20 cellular contexts compared by ENCODE assay signal in the genomic region with DNA sequence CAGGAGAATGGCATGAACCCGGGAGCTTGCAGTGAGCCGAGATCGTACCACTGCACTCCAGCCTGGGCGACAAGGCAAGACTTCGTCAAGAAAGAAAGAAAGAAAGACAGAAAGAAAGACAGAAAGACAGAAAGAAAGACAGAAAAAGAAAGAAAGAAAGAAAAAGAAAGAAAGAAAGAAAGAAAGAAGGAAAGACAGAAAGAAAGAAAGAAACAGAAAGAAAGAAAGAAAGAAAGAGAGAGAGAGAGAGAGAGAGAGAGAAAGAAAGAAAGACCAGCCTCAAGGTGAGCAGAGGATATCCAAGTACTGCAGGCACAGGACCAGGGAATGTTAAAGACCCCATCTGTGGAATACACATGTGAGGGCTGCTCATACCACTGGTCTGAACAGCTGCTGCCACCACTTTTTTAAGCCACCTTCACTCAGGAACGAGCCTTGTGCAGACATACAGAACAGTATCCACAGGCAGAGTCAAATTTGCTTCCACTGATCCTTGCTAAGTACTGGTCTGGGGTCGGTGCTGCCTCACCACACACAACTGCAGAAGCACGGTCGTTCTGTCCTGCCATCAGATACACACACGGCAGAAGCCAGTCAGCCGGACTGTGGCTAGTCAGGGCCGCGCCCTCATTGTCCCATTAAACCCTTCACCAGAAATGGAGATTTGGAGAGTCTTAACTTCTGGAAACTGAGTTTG. TPM values are rescaled to one million over a fixed set of nuclear protein-coding genes. Genes with fewer than 3 reads are reported as not detected.
DNase-seq lines count a peak whose midpoint lies in the region; ATAC-seq and TF ChIP-seq lines count a peak whose summit lies in the region.
"Had no signal": no experiment of that assay in that cellular context is flagged by ENCODE, and none has a peak within 500 bp of the region (broad histone marks: within the 10 kb centered on the region; RNA-seq: fewer than 3 reads in every experiment).

No MANE protein-coding gene starts in this region.

- H3K4me1 ChIP-seq in trophoblast cell (ENCODE audit: control insufficient read depth in 1 of 2, insufficient read depth in 2 of 2, low read length in 2 of 2): peaks cover 9% of the 10 kb centered on the region in 2 experiments

- intact Hi-C loops in activated CD4-positive, alpha-beta T cell treated with anti-CD3 and anti-CD28 coated beads for 36 hours (cut with DNase I, micrococcal nuclease): no loop called here
- intact Hi-C loops in CD4-positive, alpha-beta T cell (cut with DNase I, micrococcal nuclease): no loop called here

- CTCF ChIA-PET in activated CD4-positive, alpha-beta T cell treated with anti-CD3 and anti-CD28 coated beads for 36 hours (lab: Charles Lee): no interaction called here
- CTCF ChIA-PET in CD4-positive, alpha-beta T cell (lab: Charles Lee): no interaction called here

- no peaks in the 10 kb centered on the region for H3K27me3 ChIP-seq in trophoblast cell (ENCODE audit: insufficient read depth, low read length)
- H3K27me3 ChIP-seq in CD4-positive, alpha-beta T cell (ENCODE audit: control insufficient read depth, insufficient read depth, low read length): no peaks in the 10 kb centered on the region

- no peaks in the 10 kb centered on the region for H3K79me1 ChIP-seq in trophoblast cell (ENCODE audit: low read length)

- peaks cover 26% of the 10 kb centered on the region for H3K4me1 Mint-ChIP-seq in activated CD4-positive, alpha-beta T cell treated with anti-CD3 and anti-CD28 coated beads for 36 hours
- peaks cover 30% of the 10 kb centered on the region for H3K4me1 Mint-ChIP-seq in stimulated activated naive CD8-positive, alpha-beta T cell treated with anti-CD3 and anti-CD28 coated beads, Interleukin-15, Interleukin-2, amounts not matched to agents 100 ng/mL and 50 ng/mL, for 24 hours (ENCODE audit: low read depth)
- H3K4me1 Mint-ChIP-seq in CD4-positive, alpha-beta T cell (ENCODE audit: low read depth): peaks cover 36% of the 10 kb centered on the region

- H2BK120ac ChIP-seq in trophoblast cell (ENCODE audit: insufficient read depth, low read length, poor library complexity): no peak overlapping the region

- no peak overlapping the region for H4K12ac ChIP-seq in trophoblast cell (ENCODE audit: low read depth, low read length)

- no peak overlapping the region for H3K4me3 Mint-ChIP-seq in activated CD4-positive, alpha-beta T cell treated with anti-CD3 and anti-CD28 coated beads for 36 hours
- no peak overlapping the region for H3K4me3 Mint-ChIP-seq in stimulated activated naive CD8-positive, alpha-beta T cell treated with anti-CD3 and anti-CD28 coated beads, Interleukin-15, Interleukin-2, amounts not matched to agents 100 ng/mL and 50 ng/mL, for 24 hours
- no peak overlapping the region for H3K4me3 Mint-ChIP-seq in CD4-positive, alpha-beta T cell
- H3K4me3 Mint-ChIP-seq: CD8-positive, alpha-beta T cell had no signal

- H3K36me3 Mint-ChIP-seq in activated CD4-positive, alpha-beta T cell treated with anti-CD3 and anti-CD28 coated beads for 36 hours (ENCODE audit: low read depth): peaks cover 22% of the 10 kb centered on the region
- peaks cover 32% of the 10 kb centered on the region for H3K36me3 Mint-ChIP-seq in stimulated activated naive CD8-positive, alpha-beta T cell treated with anti-CD3 and anti-CD28 coated beads, Interleukin-15, Interleukin-2, amounts not matched to agents 100 ng/mL and 50 ng/mL, for 24 hours (ENCODE audit: low read depth)
- H3K36me3 Mint-ChIP-seq in CD4-positive, alpha-beta T cell (ENCODE audit: low read depth): peaks cover 60% of the 10 kb centered on the region

- no peaks in the 10 kb centered on the region for H3K79me2 ChIP-seq in trophoblast cell (ENCODE audit: control insufficient read depth, insufficient read depth, low read length, poor library complexity)

- no peak overlapping the region for H2AFZ ChIP-seq in trophoblast cell (ENCODE audit: insufficient read depth, low read length, poor library complexity)
- H2AFZ ChIP-seq: GM23248 had no signal

- H2AK5ac ChIP-seq in trophoblast cell (ENCODE audit: low read length): no peak overlapping the region

- H3K27me3 Mint-ChIP-seq in activated CD4-positive, alpha-beta T cell treated with anti-CD3 and anti-CD28 coated beads for 36 hours: no peaks in the 10 kb centered on the region
- H3K27me3 Mint-ChIP-seq in stimulated activated naive CD8-positive, alpha-beta T cell treated with anti-CD3 and anti-CD28 coated beads, Interleukin-15, Interleukin-2, amounts not matched to agents 100 ng/mL and 50 ng/mL, for 24 hours: no peaks in the 10 kb centered on the region
- no peaks in the 10 kb centered on the region for H3K27me3 Mint-ChIP-seq in CD4-positive, alpha-beta T cell

- no CpG with 5 or more reads among the region's 13 CpGs for WGBS in trophoblast cell (ENCODE audit: extremely low coverage, insufficient coverage, insufficient read length)

- no peak overlapping the region for H3K18ac ChIP-seq in trophoblast cell (ENCODE audit: low read length)

- ATAC-seq in activated CD4-positive, alpha-beta T cell treated with anti-CD3 and anti-CD28 coated beads for 36 hours: no peak
- no peak for ATAC-seq in stimulated activated naive CD8-positive, alpha-beta T cell treated with anti-CD3 and anti-CD28 coated beads, Interleukin-15, Interleukin-2, amounts not matched to agents 100 U/mL and 50 U/mL, for 24 hours
- ATAC-seq in HG02571 (IDR thresholded peaks at IDR 0.05; ENCODE audit: unreplicated experiment) (no peak), HG03469 (IDR thresholded peaks at IDR 0.05; ENCODE audit: unreplicated experiment) (no peak)
- no peak for ATAC-seq in CD4-positive, alpha-beta T cell (ENCODE audit: poor library complexity)
- ATAC-seq: CD8-positive, alpha-beta T cell; HCT116 had no signal

- DNase-seq in activated CD4-positive, alpha-beta T cell treated with anti-CD3 and anti-CD28 coated beads for 36 hours: no peak
- no peak for DNase-seq in activated CD4-positive, alpha-beta T cell treated with anti-CD3 and anti-CD28 coated beads, Interleukin-2, amount 50 U/mL, for 4 hours
- DNase-seq in stimulated activated naive CD8-positive, alpha-beta T cell treated with anti-CD3 and anti-CD28 coated beads, Interleukin-15, Interleukin-2, amounts not matched to agents 100 U/mL and 50 U/mL, for 24 hours: no peak
- DNase-seq in trophoblast cell: no peak
- no peak for DNase-seq in CD4-positive, alpha-beta T cell
- DNase-seq: 8988T; CD8-positive, alpha-beta T cell; GM23248; KBM-7; MV-4-11; NCI-H1417 treated with DMSO at 0.1 percent for 48 hours; NCI-H1930; NCI-H446; NCI-H69 had no signal

- H3K23ac ChIP-seq in trophoblast cell (ENCODE audit: low read length): peak overlapping the region; percentile 53

- H3K9ac ChIP-seq in trophoblast cell (ENCODE audit: low read length): no peak overlapping the region
- H3K9ac ChIP-seq: GM23248 had no signal

- no peak overlapping the region for H3K4me3 ChIP-seq in trophoblast cell (ENCODE audit: low read depth, low read length)
- H3K4me3 ChIP-seq: GM23248 had no signal

- no peaks in the 10 kb centered on the region for H3K9me3 ChIP-seq in trophoblast cell (ENCODE audit: insufficient read depth, low read depth, low read length)
- no peaks in the 10 kb centered on the region for H3K9me3 ChIP-seq in CD4-positive, alpha-beta T cell (ENCODE audit: control insufficient read depth, low read length)

- no peak overlapping the region for H2BK12ac ChIP-seq in trophoblast cell (ENCODE audit: low read length)

- no peak overlapping the region for H3K4me2 ChIP-seq in trophoblast cell (ENCODE audit: low read length)

- no peak overlapping the region for H3K14ac ChIP-seq in trophoblast cell (ENCODE audit: low read length)

- POLR2A ChIA-PET in activated CD4-positive, alpha-beta T cell treated with anti-CD3 and anti-CD28 coated beads for 36 hours (lab: Charles Lee): no interaction called here
- POLR2A ChIA-PET in CD4-positive, alpha-beta T cell (lab: Charles Lee): no interaction called here

- H3K27ac ChIP-seq in trophoblast cell (ENCODE audit: low read depth, low read length): no peak overlapping the region
- no peak overlapping the region for H3K27ac ChIP-seq in CD4-positive, alpha-beta T cell (ENCODE audit: low read depth, low read length)
- H3K27ac ChIP-seq: GM23248 had no signal

- no peak overlapping the region for H4K8ac ChIP-seq in trophoblast cell (ENCODE audit: low read depth, low read length)

- H3K9me3 Mint-ChIP-seq in activated CD4-positive, alpha-beta T cell treated with anti-CD3 and anti-CD28 coated beads for 36 hours (ENCODE audit: low read depth): no peaks in the 10 kb centered on the region
- H3K9me3 Mint-ChIP-seq in stimulated activated naive CD8-positive, alpha-beta T cell treated with anti-CD3 and anti-CD28 coated beads, Interleukin-15, Interleukin-2, amounts not matched to agents 100 ng/mL and 50 ng/mL, for 24 hours: no peaks in the 10 kb centered on the region
- no peaks in the 10 kb centered on the region for H3K9me3 Mint-ChIP-seq in CD4-positive, alpha-beta T cell
- H3K9me3 Mint-ChIP-seq: CD8-positive, alpha-beta T cell had no signal

- H4K91ac ChIP-seq in trophoblast cell (ENCODE audit: low read depth, low read length): no peak overlapping the region

- TF ChIP-seq CTCF in CD4-positive, alpha-beta T cell (IDR thresholded peaks at IDR 0.05): no peak

- H3K4ac ChIP-seq in trophoblast cell (ENCODE audit: low read depth, low read length): no peak overlapping the region

- H3K27ac Mint-ChIP-seq in activated CD4-positive, alpha-beta T cell treated with anti-CD3 and anti-CD28 coated beads for 36 hours: peak overlapping the region; percentile 58
- H3K27ac Mint-ChIP-seq in stimulated activated naive CD8-positive, alpha-beta T cell treated with anti-CD3 and anti-CD28 coated beads, Interleukin-15, Interleukin-2, amounts not matched to agents 100 ng/mL and 50 ng/mL, for 24 hours: peak overlapping the region; percentile 45
- H3K27ac Mint-ChIP-seq in CD4-positive, alpha-beta T cell: no peak overlapping the region
- H3K27ac Mint-ChIP-seq: CD8-positive, alpha-beta T cell had no signal

- no peak overlapping the region for H2BK5ac ChIP-seq in trophoblast cell (ENCODE audit: low read depth, low read length, poor library complexity)

- H3K36me3 ChIP-seq in trophoblast cell (ENCODE audit: control insufficient read depth in 1 of 2, insufficient read depth in 2 of 2, low read length in 2 of 2): peaks cover 15 to 19% of the 10 kb centered on the region in 2 experiments

RNA-seq across cellular contexts. Expression of a gene that starts 7.7 kb away (rescaled TPM):
- total RNA-seq in activated CD4-positive, alpha-beta T cell treated with anti-CD3 and anti-CD28 coated beads for 36 hours: 10 to 100 TPM; 32.0 to 47.3 TPM
- polyA plus RNA-seq in trophoblast cell (2013): 171 and 172 TPM in 2 replicates
- total RNA-seq in CD4-positive, alpha-beta T cell: 10 to 100 TPM; 66.4 to 71.2 TPM

RNA-seq across cellular contexts. Expression of a gene that starts 24.5 kb away (rescaled TPM):
- under 1 TPM; 0.09 to 0.11 TPM for total RNA-seq in activated CD4-positive, alpha-beta T cell treated with anti-CD3 and anti-CD28 coated beads for 36 hours
- polyA plus RNA-seq in trophoblast cell (2013): 0.01 and 0.03 TPM in 2 replicates
- not detected for total RNA-seq in CD4-positive, alpha-beta T cell
- total RNA-seq: CD8-positive, alpha-beta T cell; GM23248 had no signal
- polyA plus RNA-seq: BJ had no signal

RNA-seq across cellular contexts. Expression of a gene that starts 25.9 kb away (rescaled TPM):
- total RNA-seq in activated CD4-positive, alpha-beta T cell treated with anti-CD3 and anti-CD28 coated beads for 36 hours: 10 to 100 TPM; 46.2 to 54.8 TPM
- 14.5 and 14.6 TPM in 2 replicates for polyA plus RNA-seq in trophoblast cell (2013)
- total RNA-seq in CD4-positive, alpha-beta T cell: 10 to 100 TPM; 38.5 to 42.4 TPM

RNA-seq across cellular contexts. Expression of a gene that starts 33.9 kb away (rescaled TPM):
- under 1 TPM; 0.43 to 0.53 TPM for total RNA-seq in activated CD4-positive, alpha-beta T cell treated with anti-CD3 and anti-CD28 coated beads for 36 hours
- polyA plus RNA-seq in trophoblast cell (2013): 0.01 TPM in 2 replicates
- total RNA-seq in CD4-positive, alpha-beta T cell: under 1 TPM; 0.17 to 0.25 TPM
- total RNA-seq: GM23248, OCI-LY7 had no signal
- polyA plus RNA-seq: GM23248 had no signal

RNA-seq across cellular contexts. Expression of a gene that starts 34.5 kb away (rescaled TPM):
- total RNA-seq in activated CD4-positive, alpha-beta T cell treated with anti-CD3 and anti-CD28 coated beads for 36 hours: 10 to 100 TPM; 23.8 to 31.1 TPM
- polyA plus RNA-seq in trophoblast cell (2013): 0.10 and 0.22 TPM in 2 replicates
- 10 to 100 TPM; 33.5 to 35.6 TPM for total RNA-seq in CD4-positive, alpha-beta T cell
